ENCODE assay signal across 11 cellular contexts in genomic region chr14:68757618-68758081, GRCh38. TPM values are rescaled to one million over a fixed set of nuclear protein-coding genes. Genes with fewer than 3 reads are reported as not detected.
A peak's percentile ranks its signal among the peaks of the same experiment; 100 is the strongest.
DNase-seq lines count a peak whose midpoint lies in the region; ATAC-seq and TF ChIP-seq lines count a peak whose summit lies in the region.
"Had no signal": no experiment of that assay in that cellular context is flagged by ENCODE, and none has a peak within 500 bp of the region (broad histone marks: within the 10 kb centered on the region; RNA-seq: fewer than 3 reads in every experiment).

No MANE protein-coding gene starts in this region.

- peak overlapping the region; percentile 16 for H3K27ac Mint-ChIP-seq in T-helper 17 cell

- H3K27me3 Mint-ChIP-seq in T-helper 17 cell, result no peaks in the 10 kb centered on the region

- TF ChIP-seq CTCF in GM12865 (IDR thresholded peaks at IDR 0.05; ENCODE audit: insufficient read depth, low read depth, low read length, missing control alignments), result no peak
- TF ChIP-seq CTCF in hepatocyte (IDR thresholded peaks at IDR 0.05; ENCODE audit: poor library complexity), result no peak
- no peak for TF ChIP-seq CTCF in GM10266 (IDR thresholded peaks at IDR 0.05; ENCODE audit: control insufficient read depth, insufficient read depth, low read depth, missing control alignments)

- no peaks in the 10 kb centered on the region for H3K36me3 Mint-ChIP-seq in T-helper 17 cell (ENCODE audit: low read depth)
- H3K36me3 Mint-ChIP-seq: naive thymus-derived CD8-positive, alpha-beta T cell had no signal

- DNase-seq in GM12865 (ENCODE audit: low read depth) (peak; percentile 12), T-helper 17 cell (no peak), hepatocyte (ENCODE audit: low spot score) (peak; percentile 35), skeletal muscle cell (ENCODE audit: low read depth) (peak; percentile 60), T1000 (lab: John Stamatoyannopoulos, UW) (no peak), GM10266 (ENCODE audit: extremely low spot score) (no peak)
- DNase-seq: naive thymus-derived CD8-positive, alpha-beta T cell had no signal

- ATAC-seq in T-helper 17 cell (peak; percentile 66), GM19467 (IDR thresholded peaks at IDR 0.05; ENCODE audit: unreplicated experiment) (no peak), GM21447 (IDR thresholded peaks at IDR 0.05; ENCODE audit: unreplicated experiment) (no peak)

- H3K4me3 ChIP-seq in GM12865 (ENCODE audit: low read depth, low read length) (no peak overlapping the region), hepatocyte (no peak overlapping the region), skeletal muscle cell (ENCODE audit: low read depth, low read length) (no peak overlapping the region)
- H3K4me3 ChIP-seq: esophagus muscularis mucosa had no signal

- no peak overlapping the region for H2AFZ ChIP-seq in hepatocyte

- WGBS in hepatocyte (ENCODE audit: low lambda C conversion rate, missing lambda C conversion rate), result 74% methylated on average over 4 of the region's 4 CpGs

- no peaks in the 10 kb centered on the region for H3K79me2 ChIP-seq in hepatocyte

- H3K4me1 Mint-ChIP-seq in T-helper 17 cell, result peaks cover 14% of the 10 kb centered on the region

- H3K9me3 ChIP-seq in T-helper 17 cell (ENCODE audit: control insufficient read depth, low read length, poor library complexity, severe bottlenecking), result no peaks in the 10 kb centered on the region
- no peaks in the 10 kb centered on the region for H3K9me3 ChIP-seq in hepatocyte (ENCODE audit: low read depth)
- H3K9me3 ChIP-seq: esophagus muscularis mucosa had no signal

- peaks cover 58% of the 10 kb centered on the region for H3K4me1 ChIP-seq in hepatocyte (ENCODE audit: insufficient read depth)

- peak overlapping the region; percentile 68 for H3K27ac ChIP-seq in hepatocyte
- H3K27ac ChIP-seq: esophagus muscularis mucosa, VCaP had no signal

- no peak overlapping the region for H3K4me3 Mint-ChIP-seq in T-helper 17 cell
- H3K4me3 Mint-ChIP-seq: naive thymus-derived CD8-positive, alpha-beta T cell had no signal

- no peak overlapping the region for H3K4me2 ChIP-seq in hepatocyte

- H4K20me1 ChIP-seq in hepatocyte (ENCODE audit: insufficient read depth, poor library complexity, severe bottlenecking), result no peaks in the 10 kb centered on the region

- no peaks in the 10 kb centered on the region for H3K9me2 ChIP-seq in hepatocyte (replicated peaks; ENCODE audit: insufficient read depth)

- H3K36me3 ChIP-seq in hepatocyte (replicated peaks; ENCODE audit: insufficient read depth, low read depth), result no peaks in the 10 kb centered on the region
- H3K36me3 ChIP-seq: esophagus muscularis mucosa had no signal

- no peaks in the 10 kb centered on the region for H3K27me3 ChIP-seq in hepatocyte
- H3K27me3 ChIP-seq: esophagus muscularis mucosa had no signal

RNA-seq across cellular contexts. Expression of gene ZFP36L1, which starts 35.2 kb away (rescaled TPM):
- total RNA-seq in T-helper 17 cell, result 100 to 1,000 TPM; 217 to 257 TPM
- 101 and 111 TPM in 2 replicates for total RNA-seq in hepatocyte
- 345 and 404 TPM in 2 replicates for polyA plus RNA-seq in hepatocyte

Comparison
In these comparisons a context has a peak if more than half of its experiments do, and no peak if none do; other contexts are left out.
1. DNase-seq: peak in GM12865 (single experiment), hepatocyte (single experiment) and skeletal muscle cell (single experiment); none in T-helper 17 cell (0 of 3), T1000 (single experiment) and GM10266 (single experiment).